Comparison of ENCODE assay signal across 1 cellular context in the genomic region with DNA sequence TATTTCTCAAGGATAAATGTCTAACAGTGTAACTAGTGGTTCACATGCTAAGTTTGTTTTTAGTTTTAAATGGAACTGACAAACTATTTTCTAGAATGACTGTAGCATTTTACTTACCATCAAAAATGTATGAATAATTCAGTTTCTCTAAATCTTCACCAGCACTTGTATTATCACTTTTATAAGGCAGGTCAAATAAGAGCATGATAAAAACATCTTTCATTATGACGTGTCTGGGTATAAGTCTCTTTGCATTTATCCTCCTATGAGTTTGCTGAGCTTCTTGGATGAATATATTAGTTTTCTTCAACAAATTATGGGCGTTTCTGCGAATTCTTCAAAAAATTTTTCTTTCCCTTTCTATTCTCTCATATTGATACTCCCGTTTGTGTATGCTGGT.
TF ChIP-seq lines count a peak whose summit lies in the region.

No MANE protein-coding gene starts in this region.

TF ChIP-seq in K562, 482 proteins besides CTCF, POLR2A, EP300 and RAD21:
- TF ChIP-seq RBM14 (IDR thresholded peaks at IDR 0.05; ENCODE audit: borderline replicate concordance, insufficient read depth, low read depth, low read length) (no peak), ZNF165 (CRISPR knock-in tag; IDR thresholded peaks at IDR 0.05; ENCODE audit: borderline replicate concordance) (no peak)
- TF ChIP-seq, protein P1, sequence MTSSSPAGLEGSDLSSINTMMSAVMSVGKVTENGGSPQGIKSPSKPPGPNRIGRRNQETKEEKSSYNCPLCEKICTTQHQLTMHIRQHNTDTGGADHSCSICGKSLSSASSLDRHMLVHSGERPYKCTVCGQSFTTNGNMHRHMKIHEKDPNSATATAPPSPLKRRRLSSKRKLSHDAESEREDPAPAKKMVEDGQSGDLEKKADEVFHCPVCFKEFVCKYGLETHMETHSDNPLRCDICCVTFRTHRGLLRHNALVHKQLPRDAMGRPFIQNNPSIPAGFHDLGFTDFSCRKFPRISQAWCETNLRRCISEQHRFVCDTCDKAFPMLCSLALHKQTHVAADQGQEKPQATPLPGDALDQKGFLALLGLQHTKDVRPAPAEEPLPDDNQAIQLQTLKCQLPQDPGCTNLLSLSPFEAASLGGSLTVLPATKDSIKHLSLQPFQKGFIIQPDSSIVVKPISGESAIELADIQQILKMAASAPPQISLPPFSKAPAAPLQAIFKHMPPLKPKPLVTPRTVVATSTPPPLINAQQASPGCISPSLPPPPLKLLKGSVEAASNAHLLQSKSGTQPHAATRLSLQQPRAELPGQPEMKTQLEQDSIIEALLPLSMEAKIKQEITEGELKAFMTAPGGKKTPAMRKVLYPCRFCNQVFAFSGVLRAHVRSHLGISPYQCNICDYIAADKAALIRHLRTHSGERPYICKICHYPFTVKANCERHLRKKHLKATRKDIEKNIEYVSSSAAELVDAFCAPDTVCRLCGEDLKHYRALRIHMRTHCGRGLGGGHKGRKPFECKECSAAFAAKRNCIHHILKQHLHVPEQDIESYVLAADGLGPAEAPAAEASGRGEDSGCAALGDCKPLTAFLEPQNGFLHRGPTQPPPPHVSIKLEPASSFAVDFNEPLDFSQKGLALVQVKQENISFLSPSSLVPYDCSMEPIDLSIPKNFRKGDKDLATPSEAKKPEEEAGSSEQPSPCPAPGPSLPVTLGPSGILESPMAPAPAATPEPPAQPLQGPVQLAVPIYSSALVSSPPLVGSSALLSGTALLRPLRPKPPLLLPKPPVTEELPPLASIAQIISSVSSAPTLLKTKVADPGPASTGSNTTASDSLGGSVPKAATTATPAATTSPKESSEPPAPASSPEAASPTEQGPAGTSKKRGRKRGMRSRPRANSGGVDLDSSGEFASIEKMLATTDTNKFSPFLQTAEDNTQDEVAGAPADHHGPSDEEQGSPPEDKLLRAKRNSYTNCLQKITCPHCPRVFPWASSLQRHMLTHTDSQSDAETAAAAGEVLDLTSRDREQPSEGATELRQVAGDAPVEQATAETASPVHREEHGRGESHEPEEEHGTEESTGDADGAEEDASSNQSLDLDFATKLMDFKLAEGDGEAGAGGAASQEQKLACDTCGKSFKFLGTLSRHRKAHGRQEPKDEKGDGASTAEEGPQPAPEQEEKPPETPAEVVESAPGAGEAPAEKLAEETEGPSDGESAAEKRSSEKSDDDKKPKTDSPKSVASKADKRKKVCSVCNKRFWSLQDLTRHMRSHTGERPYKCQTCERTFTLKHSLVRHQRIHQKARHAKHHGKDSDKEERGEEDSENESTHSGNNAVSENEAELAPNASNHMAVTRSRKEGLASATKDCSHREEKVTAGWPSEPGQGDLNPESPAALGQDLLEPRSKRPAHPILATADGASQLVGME (CRISPR knock-in tag; IDR thresholded peaks at IDR 0.05): no peak
- TF ChIP-seq, protein P2, sequence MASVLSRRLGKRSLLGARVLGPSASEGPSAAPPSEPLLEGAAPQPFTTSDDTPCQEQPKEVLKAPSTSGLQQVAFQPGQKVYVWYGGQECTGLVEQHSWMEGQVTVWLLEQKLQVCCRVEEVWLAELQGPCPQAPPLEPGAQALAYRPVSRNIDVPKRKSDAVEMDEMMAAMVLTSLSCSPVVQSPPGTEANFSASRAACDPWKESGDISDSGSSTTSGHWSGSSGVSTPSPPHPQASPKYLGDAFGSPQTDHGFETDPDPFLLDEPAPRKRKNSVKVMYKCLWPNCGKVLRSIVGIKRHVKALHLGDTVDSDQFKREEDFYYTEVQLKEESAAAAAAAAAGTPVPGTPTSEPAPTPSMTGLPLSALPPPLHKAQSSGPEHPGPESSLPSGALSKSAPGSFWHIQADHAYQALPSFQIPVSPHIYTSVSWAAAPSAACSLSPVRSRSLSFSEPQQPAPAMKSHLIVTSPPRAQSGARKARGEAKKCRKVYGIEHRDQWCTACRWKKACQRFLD (CRISPR knock-in tag; IDR thresholded peaks at IDR 0.05): no peak
TF ChIP-seq in K562: peak in this region for 0.
